Comparison of ENCODE assay signal across 26 cellular contexts in the genomic region with DNA sequence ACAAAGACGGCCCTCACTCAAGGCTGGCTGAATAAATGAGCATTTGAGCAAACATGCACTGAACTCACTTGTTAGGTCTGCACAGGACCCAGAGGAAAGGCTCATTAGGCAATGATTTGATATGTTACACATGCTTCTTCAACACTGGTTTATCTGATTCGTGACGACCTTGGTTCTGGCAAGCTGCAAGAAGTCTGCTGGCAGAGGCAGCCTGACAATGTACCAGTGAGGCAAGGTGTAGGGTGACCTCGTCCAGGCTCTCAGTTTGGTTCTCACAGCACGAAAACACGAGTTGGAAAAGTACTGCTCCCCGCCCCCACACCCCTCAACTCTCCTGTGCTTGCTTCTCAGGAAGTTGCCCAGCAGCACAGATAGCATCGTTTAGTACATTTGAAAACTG.
"Had no signal": no experiment of that assay in that cellular context is flagged by ENCODE, and none has a peak within 500 bp of the region (broad histone marks: within the 10 kb centered on the region; RNA-seq: fewer than 3 reads in every experiment).

No MANE protein-coding gene starts in this region.

- H3K4me1 ChIP-seq: breast epithelium, neural progenitor cell, right lobe of liver, uterus had no signal

- H3K27me3 ChIP-seq: neural progenitor cell, right lobe of liver, uterus had no signal

- H3K36me3 ChIP-seq: breast epithelium, neural progenitor cell, right lobe of liver, thoracic aorta, uterus, WERI-Rb-1 had no signal

- H3K9me2 ChIP-seq: SK-N-SH had no signal

- H3K9me3 ChIP-seq: breast epithelium, right lobe of liver, SK-N-SH, thoracic aorta, uterus had no signal

- H3K9ac ChIP-seq: neural progenitor cell, SK-N-SH had no signal

- H2AFZ ChIP-seq: neural progenitor cell had no signal

- ATAC-seq: activated CD4-positive, CD25-positive, alpha-beta regulatory T cell treated with anti-CD3 and anti-CD28 coated beads, Interleukin-2, amount 50 U/mL, for 24 hours; natural killer cell; right lobe of liver; stimulated activated naive CD8-positive, alpha-beta T cell treated with anti-CD3 and anti-CD28 coated beads, Interleukin-15, Interleukin-2, amounts not matched to agents 100 U/mL and 50 U/mL, for 24 hours; T-helper 17 cell had no signal

- H3K4me3 ChIP-seq: breast epithelium, coronary artery, dorsolateral prefrontal cortex, neural progenitor cell, right lobe of liver, thoracic aorta, uterus had no signal

- H3K27ac ChIP-seq: breast epithelium, coronary artery, dorsolateral prefrontal cortex, neural progenitor cell, right lobe of liver, thoracic aorta, uterus, WERI-Rb-1 had no signal

- DNase-seq: activated CD4-positive, alpha-beta T cell treated with anti-CD3 and anti-CD28 coated beads for 48 hours; activated CD4-positive, alpha-beta T cell treated with anti-CD3 and anti-CD28 coated beads, Interleukin-2, amount 50 U/mL, for 48 hours; activated CD8-positive, alpha-beta memory T cell treated with anti-CD3 and anti-CD28 coated beads for 24 hours; activated gamma-delta T cell treated with Interleukin-2 at 50 U/mL for 16 hours; activated naive CD4-positive, alpha-beta T cell treated with anti-CD3 and anti-CD28 coated beads, Interleukin-2, amount 50 U/mL, for 16 hours; cerebellar nuclear complex; effector memory CD4-positive, alpha-beta T cell; erythroblast; islet precursor cell; natural killer cell; occipital lobe; posterior cingulate gyrus; right lobe of liver; SK-N-SH; stimulated activated CD4-positive, alpha-beta T cell treated with anti-CD3 and anti-CD28 coated beads, Interleukin-2, amount 100 ng/mL, for 48 hours; stimulated activated naive CD8-positive, alpha-beta T cell treated with anti-CD3 and anti-CD28 coated beads, Interleukin-15, Interleukin-2, amounts not matched to agents 100 U/mL and 50 U/mL, for 24 hours; T-helper 17 cell; T1000; WERI-Rb-1 had no signal

- H3K4me2 ChIP-seq: neural progenitor cell, SK-N-SH had no signal
